21 cellular contexts compared by ENCODE assay signal in the genomic region with DNA sequence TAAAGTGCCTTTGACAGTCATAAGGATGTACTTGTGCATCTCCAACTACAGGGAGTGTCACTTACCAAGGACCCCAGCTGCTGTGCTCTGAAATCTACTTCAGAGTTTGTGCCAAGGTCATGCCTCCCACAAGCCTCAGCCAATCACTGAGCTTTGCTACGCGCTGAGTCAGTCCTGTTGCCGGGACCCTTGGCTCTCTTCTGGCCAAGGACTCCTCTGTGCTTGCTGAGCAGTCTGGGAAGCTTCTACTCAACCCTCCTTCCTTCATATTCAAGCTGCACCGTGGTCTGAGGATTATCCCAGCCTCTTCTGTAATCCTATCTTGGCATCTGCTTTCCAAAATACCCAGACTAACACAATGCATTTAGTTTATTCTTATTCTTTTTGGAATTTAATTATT.
DNase-seq lines count a peak whose midpoint lies in the region; ATAC-seq and TF ChIP-seq lines count a peak whose summit lies in the region.
"Had no signal": no experiment of that assay in that cellular context is flagged by ENCODE, and none has a peak within 500 bp of the region (broad histone marks: within the 10 kb centered on the region; RNA-seq: fewer than 3 reads in every experiment).

No MANE protein-coding gene starts in this region.

- CTCF ChIA-PET in WTC11 (lab: Charles Lee): interaction anchor here (1.9 kb wide), 1 partner anchor 46 kb away, joined by 4 read pairs; no protein-coding TSS in a partner anchor

- peak; percentile 74 for ATAC-seq in WTC11
- ATAC-seq in stimulated activated naive CD8-positive, alpha-beta T cell treated with anti-CD3 and anti-CD28 coated beads, Interleukin-15, amount 100 ng/mL, for 72 hours: no peak
- ATAC-seq: GM12878, Right ventricle myocardium inferior had no signal

- H3K27me3 Mint-ChIP-seq in WTC11 (ENCODE audit: low read depth): no peaks in the 10 kb centered on the region
- H3K27me3 Mint-ChIP-seq in stimulated activated naive CD8-positive, alpha-beta T cell treated with anti-CD3 and anti-CD28 coated beads, Interleukin-15, amount 100 ng/mL, for 72 hours: no peaks in the 10 kb centered on the region
- H3K27me3 Mint-ChIP-seq: CD8-positive, alpha-beta memory T cell had no signal

- POLR2A ChIA-PET in WTC11 (lab: Charles Lee): no interaction called here

- H3K4me1 Mint-ChIP-seq in WTC11: peaks cover 33% of the 10 kb centered on the region
- H3K4me1 Mint-ChIP-seq in stimulated activated naive CD8-positive, alpha-beta T cell treated with anti-CD3 and anti-CD28 coated beads, Interleukin-15, amount 100 ng/mL, for 72 hours: no peaks in the 10 kb centered on the region
- H3K4me1 Mint-ChIP-seq: CD8-positive, alpha-beta memory T cell had no signal

- H3K36me3 Mint-ChIP-seq in WTC11: no peaks in the 10 kb centered on the region
- H3K36me3 Mint-ChIP-seq: CD8-positive, alpha-beta memory T cell had no signal

- no peak for TF ChIP-seq CTCF in WTC11 (IDR thresholded peaks at IDR 0.05)

- no peak overlapping the region for H3K4me3 Mint-ChIP-seq in WTC11
- no peak overlapping the region for H3K4me3 Mint-ChIP-seq in stimulated activated naive CD8-positive, alpha-beta T cell treated with anti-CD3 and anti-CD28 coated beads, Interleukin-15, amount 100 ng/mL, for 72 hours
- H3K4me3 Mint-ChIP-seq: CD8-positive, alpha-beta memory T cell had no signal

- no peaks in the 10 kb centered on the region for H3K9me3 Mint-ChIP-seq in WTC11
- no peaks in the 10 kb centered on the region for H3K9me3 Mint-ChIP-seq in stimulated activated naive CD8-positive, alpha-beta T cell treated with anti-CD3 and anti-CD28 coated beads, Interleukin-15, amount 100 ng/mL, for 72 hours

- peak; percentile 57 for DNase-seq in D341Med (ENCODE audit: low spot score)
- DNase-seq in NCI-H524 (lab: John Stamatoyannopoulos, UW): peak; percentile 79 to 91
- no peak for DNase-seq in WTC11 (ENCODE audit: low spot score)
- peak; percentile 59 for DNase-seq in islet precursor cell
- no peak for DNase-seq in NCI-H2196 treated with DMSO at 0.1 percent for 48 hours (lab: John Stamatoyannopoulos, UW; ENCODE audit: unreplicated experiment)
- DNase-seq in ureter (ENCODE audit: low spot score): no peak
- no peak for DNase-seq in T-helper 2 cell
- no peak for DNase-seq in stimulated activated naive CD8-positive, alpha-beta T cell treated with anti-CD3 and anti-CD28 coated beads, Interleukin-15, amount 100 ng/mL, for 72 hours
- DNase-seq: AML-193; C1 segment of cervical spinal cord; CD8-positive, alpha-beta memory T cell; DMS79; GOT3; IMR-90; MV-4-11; NCI-H1105 treated with DMSO at 0.1 percent for 48 hours; NCI-H2081; NCI-H446 treated with DMSO at 0.1 percent for 48 hours; NCI-H774 had no signal

- H3K27ac Mint-ChIP-seq in WTC11: no peak overlapping the region
- no peak overlapping the region for H3K27ac Mint-ChIP-seq in stimulated activated naive CD8-positive, alpha-beta T cell treated with anti-CD3 and anti-CD28 coated beads, Interleukin-15, amount 100 ng/mL, for 72 hours
- H3K27ac Mint-ChIP-seq: CD8-positive, alpha-beta memory T cell had no signal

TF ChIP-seq in WTC11, 78 proteins besides CTCF, POLR2A, EP300 and RAD21:
- no peak for TF ChIP-seq GTF2I (CRISPR knock-in tag; conservative IDR thresholded peaks at IDR 0.05)
- TF ChIP-seq, protein P1, sequence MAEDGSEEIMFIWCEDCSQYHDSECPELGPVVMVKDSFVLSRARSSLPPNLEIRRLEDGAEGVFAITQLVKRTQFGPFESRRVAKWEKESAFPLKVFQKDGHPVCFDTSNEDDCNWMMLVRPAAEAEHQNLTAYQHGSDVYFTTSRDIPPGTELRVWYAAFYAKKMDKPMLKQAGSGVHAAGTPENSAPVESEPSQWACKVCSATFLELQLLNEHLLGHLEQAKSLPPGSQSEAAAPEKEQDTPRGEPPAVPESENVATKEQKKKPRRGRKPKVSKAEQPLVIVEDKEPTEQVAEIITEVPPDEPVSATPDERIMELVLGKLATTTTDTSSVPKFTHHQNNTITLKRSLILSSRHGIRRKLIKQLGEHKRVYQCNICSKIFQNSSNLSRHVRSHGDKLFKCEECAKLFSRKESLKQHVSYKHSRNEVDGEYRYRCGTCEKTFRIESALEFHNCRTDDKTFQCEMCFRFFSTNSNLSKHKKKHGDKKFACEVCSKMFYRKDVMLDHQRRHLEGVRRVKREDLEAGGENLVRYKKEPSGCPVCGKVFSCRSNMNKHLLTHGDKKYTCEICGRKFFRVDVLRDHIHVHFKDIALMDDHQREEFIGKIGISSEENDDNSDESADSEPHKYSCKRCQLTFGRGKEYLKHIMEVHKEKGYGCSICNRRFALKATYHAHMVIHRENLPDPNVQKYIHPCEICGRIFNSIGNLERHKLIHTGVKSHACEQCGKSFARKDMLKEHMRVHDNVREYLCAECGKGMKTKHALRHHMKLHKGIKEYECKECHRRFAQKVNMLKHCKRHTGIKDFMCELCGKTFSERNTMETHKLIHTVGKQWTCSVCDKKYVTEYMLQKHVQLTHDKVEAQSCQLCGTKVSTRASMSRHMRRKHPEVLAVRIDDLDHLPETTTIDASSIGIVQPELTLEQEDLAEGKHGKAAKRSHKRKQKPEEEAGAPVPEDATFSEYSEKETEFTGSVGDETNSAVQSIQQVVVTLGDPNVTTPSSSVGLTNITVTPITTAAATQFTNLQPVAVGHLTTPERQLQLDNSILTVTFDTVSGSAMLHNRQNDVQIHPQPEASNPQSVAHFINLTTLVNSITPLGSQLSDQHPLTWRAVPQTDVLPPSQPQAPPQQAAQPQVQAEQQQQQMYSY (CRISPR knock-in tag; IDR thresholded peaks at IDR 0.05): no peak
- TF ChIP-seq, protein P2, sequence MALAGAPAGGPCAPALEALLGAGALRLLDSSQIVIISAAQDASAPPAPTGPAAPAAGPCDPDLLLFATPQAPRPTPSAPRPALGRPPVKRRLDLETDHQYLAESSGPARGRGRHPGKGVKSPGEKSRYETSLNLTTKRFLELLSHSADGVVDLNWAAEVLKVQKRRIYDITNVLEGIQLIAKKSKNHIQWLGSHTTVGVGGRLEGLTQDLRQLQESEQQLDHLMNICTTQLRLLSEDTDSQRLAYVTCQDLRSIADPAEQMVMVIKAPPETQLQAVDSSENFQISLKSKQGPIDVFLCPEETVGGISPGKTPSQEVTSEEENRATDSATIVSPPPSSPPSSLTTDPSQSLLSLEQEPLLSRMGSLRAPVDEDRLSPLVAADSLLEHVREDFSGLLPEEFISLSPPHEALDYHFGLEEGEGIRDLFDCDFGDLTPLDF (CRISPR knock-in tag; IDR thresholded peaks at IDR 0.05): no peak
- peak; percentile 44; the same call in 1 of the 2 replicates for TF ChIP-seq NFYB (CRISPR knock-in tag; conservative IDR thresholded peaks at IDR 0.05; ENCODE audit: low read depth)

Comparison
In these comparisons a context has a peak if more than half of its experiments do, and no peak if none do; other contexts are left out.
1. DNase-seq: peak in D341Med (single experiment), NCI-H524 (2 of 2) and islet precursor cell (single experiment); none in WTC11 (single experiment), NCI-H2196 treated with DMSO at 0.1 percent for 48 hours (single experiment), ureter (single experiment), T-helper 2 cell (0 of 5) and stimulated activated naive CD8-positive, alpha-beta T cell treated with anti-CD3 and anti-CD28 coated beads, Interleukin-15, amount 100 ng/mL, for 72 hours (0 of 2).